In genomic region chr2:61434314-61434713, GRCh38 we compare ENCODE assay signal across 9 cellular contexts. TPM values are rescaled to one million over a fixed set of nuclear protein-coding genes. Genes with fewer than 3 reads are reported as not detected.
DNase-seq lines count a peak whose midpoint lies in the region; ATAC-seq and TF ChIP-seq lines count a peak whose summit lies in the region.
"Had no signal": no experiment of that assay in that cellular context is flagged by ENCODE, and none has a peak within 500 bp of the region (broad histone marks: within the 10 kb centered on the region; RNA-seq: fewer than 3 reads in every experiment).

No MANE protein-coding gene starts in this region.

- peaks cover 42% of the 10 kb centered on the region for H3K4me1 Mint-ChIP-seq in activated CD8-positive, alpha-beta T cell treated with anti-CD3 and anti-CD28 coated beads, Interleukin-2, amount 10 ng/mL, durations not matched to agents 7 days and 5 days (ENCODE audit: low read depth)
- H3K4me1 Mint-ChIP-seq in naive thymus-derived CD8-positive, alpha-beta T cell = peaks cover 32 to 66% (median 64%) of the 10 kb centered on the region in 4 donors

- H3K27me3 Mint-ChIP-seq in activated CD8-positive, alpha-beta T cell treated with anti-CD3 and anti-CD28 coated beads, Interleukin-2, amount 10 ng/mL, durations not matched to agents 7 days and 5 days (ENCODE audit: low read depth) = no peaks in the 10 kb centered on the region
- H3K27me3 Mint-ChIP-seq in naive thymus-derived CD8-positive, alpha-beta T cell = no peaks in the 10 kb centered on the region

- H3K4me3 ChIP-seq in GM12865 (ENCODE audit: low read depth, low read length) = no peak overlapping the region
- H3K4me3 ChIP-seq: stomach had no signal

- ATAC-seq in activated CD8-positive, alpha-beta T cell treated with anti-CD3 and anti-CD28 coated beads, Interleukin-2, amount 10 ng/mL, durations not matched to agents 7 days and 5 days = peak; percentile 35
- no peak for ATAC-seq in naive thymus-derived CD8-positive, alpha-beta T cell

- TF ChIP-seq CTCF in GM12865 (IDR thresholded peaks at IDR 0.05; ENCODE audit: insufficient read depth, low read depth, low read length, missing control alignments) = no peak

- POLR2A ChIA-PET in activated CD8-positive, alpha-beta T cell treated with anti-CD3 and anti-CD28 coated beads, Interleukin-2, amount 10 ng/mL, durations not matched to agents 7 days and 5 days (lab: Charles Lee) = no interaction called here
- POLR2A ChIA-PET in naive thymus-derived CD8-positive, alpha-beta T cell (lab: Charles Lee) = no interaction called here

- peaks cover 26% of the 10 kb centered on the region for H3K36me3 Mint-ChIP-seq in activated CD8-positive, alpha-beta T cell treated with anti-CD3 and anti-CD28 coated beads, Interleukin-2, amount 10 ng/mL, durations not matched to agents 7 days and 5 days (ENCODE audit: low read depth)
- peaks cover 8 to 23% (median 11%) of the 10 kb centered on the region in 3 donors for H3K36me3 Mint-ChIP-seq in naive thymus-derived CD8-positive, alpha-beta T cell

- CTCF ChIA-PET in activated CD8-positive, alpha-beta T cell treated with anti-CD3 and anti-CD28 coated beads, Interleukin-2, amount 10 ng/mL, durations not matched to agents 7 days and 5 days (lab: Charles Lee) = interaction anchor here (3.0 to 3.3 kb wide), 2 partner anchors 8 to 14 kb away, joined by 11 to 23 read pairs; no protein-coding TSS in a partner anchor

- peaks cover 5% of the 10 kb centered on the region for H3K9me3 Mint-ChIP-seq in activated CD8-positive, alpha-beta T cell treated with anti-CD3 and anti-CD28 coated beads, Interleukin-2, amount 10 ng/mL, durations not matched to agents 7 days and 5 days (ENCODE audit: insufficient read depth)
- peaks cover 4 to 34% (median 19%) of the 10 kb centered on the region in 9 donors for H3K9me3 Mint-ChIP-seq in naive thymus-derived CD8-positive, alpha-beta T cell

- no peak overlapping the region for H3K4me3 Mint-ChIP-seq in activated CD8-positive, alpha-beta T cell treated with anti-CD3 and anti-CD28 coated beads, Interleukin-2, amount 10 ng/mL, durations not matched to agents 7 days and 5 days
- H3K4me3 Mint-ChIP-seq in naive thymus-derived CD8-positive, alpha-beta T cell = peak overlapping the region in 6 of 10 donors; percentile 7 to 39 (median 26)
- H3K4me3 Mint-ChIP-seq: activated T-helper 1 cell treated with anti-CD3 and anti-CD28 coated beads, Interleukin-12 subunit alpha, Interleukin-12 subunit beta, Interleukin-2, Interleukin-4 antibody, amounts not matched to agents 30 ng/mL and 10 ng/mL and 1 ng/mL, durations not matched to agents 14 hours and 24 hours and 36 hours had no signal

- DNase-seq in GM12865 (ENCODE audit: low read depth) (peak; percentile 48), KG1 (lab: John Stamatoyannopoulos, UW) (peak; percentile 14), hippocampal formation (lab: John Stamatoyannopoulos, UW) (no peak), GDM1 (lab: John Stamatoyannopoulos, UW) (no peak), dermis blood vessel endothelial cell (no peak)
- DNase-seq in activated CD8-positive, alpha-beta T cell treated with anti-CD3 and anti-CD28 coated beads, Interleukin-2, amount 10 ng/mL, durations not matched to agents 7 days and 5 days = no peak
- DNase-seq in naive thymus-derived CD8-positive, alpha-beta T cell = no peak
- DNase-seq: stomach had no signal

- H3K27ac Mint-ChIP-seq in activated CD8-positive, alpha-beta T cell treated with anti-CD3 and anti-CD28 coated beads, Interleukin-2, amount 10 ng/mL, durations not matched to agents 7 days and 5 days = no peak overlapping the region
- peak overlapping the region in 9 of 10 donors; percentile 30 to 83 (median 55) for H3K27ac Mint-ChIP-seq in naive thymus-derived CD8-positive, alpha-beta T cell
- H3K27ac Mint-ChIP-seq: activated T-helper 1 cell treated with anti-CD3 and anti-CD28 coated beads, Interleukin-12 subunit alpha, Interleukin-12 subunit beta, Interleukin-2, Interleukin-4 antibody, amounts not matched to agents 30 ng/mL and 10 ng/mL and 1 ng/mL, durations not matched to agents 14 hours and 24 hours and 36 hours had no signal

RNA-seq across cellular contexts. Expression of gene USP34, which starts 36.6 kb away (rescaled TPM):
- 10 to 100 TPM; 80.4 to 84.7 TPM for total RNA-seq in activated CD8-positive, alpha-beta T cell treated with anti-CD3 and anti-CD28 coated beads, Interleukin-2, amount 10 ng/mL, durations not matched to agents 7 days and 5 days
- 100 to 1,000 TPM; 153 to 157 TPM for total RNA-seq in naive thymus-derived CD8-positive, alpha-beta T cell
- 10 to 100 TPM; 14.5 to 19.1 (median 17.6) TPM for polyA plus RNA-seq in naive thymus-derived CD8-positive, alpha-beta T cell
- total RNA-seq in dermis blood vessel endothelial cell = 123 and 165 TPM in 2 replicates

Comparison
In these comparisons a context has a peak if more than half of its experiments do, and no peak if none do; other contexts are left out.
1. DNase-seq: peak in GM12865 (single experiment) and KG1 (single experiment); none in activated CD8-positive, alpha-beta T cell treated with anti-CD3 and anti-CD28 coated beads, Interleukin-2, amount 10 ng/mL, durations not matched to agents 7 days and 5 days (single experiment), naive thymus-derived CD8-positive, alpha-beta T cell (0 of 10), hippocampal formation (0 of 2), GDM1 (single experiment) and dermis blood vessel endothelial cell (single experiment).